Comparison of ENCODE assay signal across 19 cellular contexts in the genomic region with DNA sequence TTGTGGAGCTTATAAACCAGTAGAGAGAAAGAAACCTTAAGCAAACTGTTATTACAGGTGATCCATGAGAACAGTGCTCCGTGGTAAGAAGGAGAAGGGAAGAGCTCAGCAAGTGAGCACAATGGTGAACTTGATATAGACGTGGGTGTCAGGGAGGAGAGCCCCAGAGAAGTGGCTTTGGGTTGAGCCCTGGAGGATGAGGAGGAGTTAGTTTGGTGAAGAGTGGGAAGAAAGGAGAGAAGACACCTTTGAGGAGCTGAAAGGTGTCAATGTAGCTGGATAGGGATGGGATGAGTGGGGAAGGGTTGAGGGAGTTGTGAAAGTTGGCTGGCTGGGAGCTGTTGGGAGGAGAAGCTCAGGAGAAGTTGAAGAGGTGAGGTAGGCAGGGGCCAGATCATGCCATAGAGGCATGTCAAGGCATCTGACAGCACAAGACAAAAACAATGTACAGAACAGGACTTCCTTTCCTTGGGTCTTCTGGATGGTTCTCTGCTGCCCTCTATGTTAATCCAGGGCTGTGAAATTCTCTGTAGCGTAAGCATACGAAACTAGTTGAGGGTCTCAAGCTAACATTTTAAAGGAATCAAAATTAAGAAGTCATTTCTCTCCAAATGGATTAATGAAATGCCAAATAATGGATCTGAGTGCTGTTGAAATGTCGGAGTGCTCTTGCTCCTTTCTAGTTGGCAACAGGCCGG.
DNase-seq lines count a peak whose midpoint lies in the region; ATAC-seq and TF ChIP-seq lines count a peak whose summit lies in the region.
"Had no signal": no experiment of that assay in that cellular context is flagged by ENCODE, and none has a peak within 500 bp of the region (broad histone marks: within the 10 kb centered on the region; RNA-seq: fewer than 3 reads in every experiment).

No MANE protein-coding gene starts in this region.

- 60% methylated on average over 1 of the region's 6 CpGs; no CpG with 5 or more reads in 1 of the 2 experiments for WGBS in IMR-90 (ENCODE audit: extremely low coverage in 2 of 2, insufficient read length in 1 of 2), 2 experiments
- WGBS in hepatocyte (ENCODE audit: low lambda C conversion rate, missing lambda C conversion rate), result 70% methylated on average over 6 of the region's 6 CpGs

- H3K9me3 ChIP-seq in AG04450 (ENCODE audit: control insufficient read depth, insufficient read depth, low read length) (no peaks in the 10 kb centered on the region), IMR-90 (ENCODE audit: control insufficient read depth, insufficient read depth, low read length) (no peaks in the 10 kb centered on the region), hepatocyte (ENCODE audit: low read depth) (no peaks in the 10 kb centered on the region), gastrocnemius medialis (no peaks in the 10 kb centered on the region)
- H3K9me3 ChIP-seq in naive thymus-derived CD4-positive, alpha-beta T cell (ENCODE audit: control insufficient read depth in 2 of 3, low read length in 3 of 3), result no peaks in the 10 kb centered on the region
- H3K9me3 ChIP-seq: Caco-2, suprapubic skin had no signal

- peaks cover 0 to 3% (median 0%) of the 10 kb centered on the region in 7 donors for H3K4me1 Mint-ChIP-seq in naive thymus-derived CD4-positive, alpha-beta T cell

- H3K79me1 ChIP-seq in IMR-90 (ENCODE audit: low read depth in 1 of 2, low read length in 2 of 2), result no peaks in the 10 kb centered on the region

- H4K91ac ChIP-seq in IMR-90 (ENCODE audit: insufficient read depth, low read depth, low read length), result no peak overlapping the region

- H3K14ac ChIP-seq in IMR-90 (replicated peaks; ENCODE audit: low read depth, low read length), result no peak overlapping the region

- H2AFZ ChIP-seq in IMR-90 (replicated peaks; ENCODE audit: low read length, poor library complexity), result peak overlapping the region; percentile 8
- H2AFZ ChIP-seq in hepatocyte, result no peak overlapping the region
- H2AFZ ChIP-seq: parathyroid adenoma had no signal

- in situ Hi-C loops in IMR-90 (cut with MboI; ENCODE audit: low sequenced_read_pairs) (no loop called here), astrocyte of the spinal cord (cut with HindIII; ENCODE audit: low sequenced_read_pairs) (no loop called here), gastrocnemius medialis (cut with MboI; ENCODE audit: low sequenced_read_pairs in 4 of 4) (no loop called here)

- H2BK15ac ChIP-seq in IMR-90 (ENCODE audit: low read depth, low read length), result no peak overlapping the region

- DNase-seq in AG04450 (ENCODE audit: low read depth, low spot score) (no peak), IMR-90 (no peak), astrocyte of the spinal cord (ENCODE audit: low read depth, low spot score) (no peak), hepatocyte (ENCODE audit: low spot score) (no peak), gastrocnemius medialis (no peak)
- no peak for DNase-seq in naive thymus-derived CD4-positive, alpha-beta T cell
- no peak for DNase-seq in effector CD8-positive, alpha-beta T cell (lab: John Stamatoyannopoulos, UW)
- DNase-seq: NCI-H1092 treated with DMSO at 0.1 percent for 48 hours; NCI-H2171 treated with DMSO at 0.1 percent for 48 hours; NCI-H774; stimulated activated CD4-positive, alpha-beta T cell treated with anti-CD3 and anti-CD28 coated beads, Interleukin-4, amount 100 ng/mL, for 4 hours; stimulated activated CD8-positive, alpha-beta memory T cell treated with anti-CD3 and anti-CD28 coated beads, Interleukin-4, amount 100 ng/mL, for 48 hours had no signal

- no peaks in the 10 kb centered on the region for H3K36me3 Mint-ChIP-seq in naive thymus-derived CD4-positive, alpha-beta T cell
- H3K36me3 Mint-ChIP-seq: activated naive CD4-positive, alpha-beta T cell treated with anti-CD3 and anti-CD28 coated beads, Interleukin-2, amount 50 U/mL, for 72 hours; brain had no signal

- no peak overlapping the region for H3K23ac ChIP-seq in IMR-90 (ENCODE audit: low read depth, low read length)

- H4K8ac ChIP-seq in IMR-90 (ENCODE audit: low read depth in 2 of 2, low read length in 2 of 2), result no peak overlapping the region

- H3K27ac Mint-ChIP-seq in naive thymus-derived CD4-positive, alpha-beta T cell, result no peak overlapping the region
- H3K27ac Mint-ChIP-seq: activated naive CD4-positive, alpha-beta T cell treated with anti-CD3 and anti-CD28 coated beads, Interleukin-2, amount 50 U/mL, for 72 hours had no signal

- BruUV-seq in IMR-90 (replicated peaks; lab: Mats Ljungman, UMichigan), result no TSS peak

- no peaks in the 10 kb centered on the region for H4K20me1 ChIP-seq in IMR-90 (ENCODE audit: insufficient read depth, low read length)
- H4K20me1 ChIP-seq in hepatocyte (ENCODE audit: insufficient read depth, poor library complexity, severe bottlenecking), result no peaks in the 10 kb centered on the region

- H3K9ac ChIP-seq in IMR-90 (ENCODE audit: low read depth, low read length), result no peak overlapping the region
- H3K9ac ChIP-seq: parathyroid adenoma had no signal

- ATAC-seq in IMR-90 (ENCODE audit: low read depth) (no peak), gastrocnemius medialis (no peak), HG02970 (IDR thresholded peaks at IDR 0.05; ENCODE audit: low FRiP score, unreplicated experiment) (no peak)
- no peak for ATAC-seq in naive thymus-derived CD4-positive, alpha-beta T cell
- ATAC-seq: activated naive CD4-positive, alpha-beta T cell treated with anti-CD3 and anti-CD28 coated beads, Interleukin-2, amount 50 U/mL, for 72 hours had no signal

- no peak for TF ChIP-seq RAD21 in IMR-90 (IDR thresholded peaks at IDR 0.05; ENCODE audit: low read length)

- H3K4me1 ChIP-seq in IMR-90 (ENCODE audit: control insufficient read depth, insufficient read depth, low read length) (no peaks in the 10 kb centered on the region), hepatocyte (ENCODE audit: insufficient read depth) (no peaks in the 10 kb centered on the region), gastrocnemius medialis (no peaks in the 10 kb centered on the region)
- H3K4me1 ChIP-seq in naive thymus-derived CD4-positive, alpha-beta T cell (ENCODE audit: control insufficient read depth in 2 of 2, insufficient read depth in 2 of 2, low read length in 2 of 2), result no peaks in the 10 kb centered on the region
- H3K4me1 ChIP-seq: Caco-2, parathyroid adenoma, suprapubic skin had no signal

- H3K36me3 ChIP-seq in IMR-90 (ENCODE audit: control insufficient read depth, insufficient read depth, low read length), result no peaks in the 10 kb centered on the region
- H3K36me3 ChIP-seq in hepatocyte (replicated peaks; ENCODE audit: insufficient read depth, low read depth), result no peaks in the 10 kb centered on the region
- H3K36me3 ChIP-seq in gastrocnemius medialis, result no peaks in the 10 kb centered on the region
- H3K36me3 ChIP-seq in naive thymus-derived CD4-positive, alpha-beta T cell (ENCODE audit: control insufficient read depth in 2 of 3, insufficient read depth in 3 of 3, low read length in 3 of 3), result no peaks in the 10 kb centered on the region
- H3K36me3 ChIP-seq: suprapubic skin had no signal

- H2BK20ac ChIP-seq in IMR-90 (ENCODE audit: low read depth, low read length), result no peak overlapping the region

- H3K4me3 Mint-ChIP-seq in naive thymus-derived CD4-positive, alpha-beta T cell, result no peak overlapping the region
- H3K4me3 Mint-ChIP-seq: brain had no signal

- H3K9me3 Mint-ChIP-seq in naive thymus-derived CD4-positive, alpha-beta T cell, result peaks cover 0 to 1% (median 0%) of the 10 kb centered on the region in 11 donors
- H3K9me3 Mint-ChIP-seq: activated naive CD4-positive, alpha-beta T cell treated with anti-CD3 and anti-CD28 coated beads, Interleukin-2, amount 50 U/mL, for 72 hours had no signal

- H2BK120ac ChIP-seq in IMR-90 (ENCODE audit: low read depth, low read length), result no peak overlapping the region

- H3K9me1 ChIP-seq in IMR-90 (ENCODE audit: insufficient read depth, low read length), result no peaks in the 10 kb centered on the region

- H3K18ac ChIP-seq in IMR-90 (ENCODE audit: low read depth, low read length), result no peak overlapping the region

- CTCF ChIA-PET in AG04450 (lab: Charles Lee) (interaction anchor here (0.8 to 1.6 kb wide), 4 partner anchors 14 to 350 kb away, joined by 3 to 4 read pairs (median 4); no protein-coding TSS in a partner anchor), IMR-90 (lab: Yijun Ruan, JAX) (interaction anchor here (0.6 to 1.4 kb wide), 2 partner anchors 8 to 12 kb away, joined by 3 to 5 read pairs; no protein-coding TSS in a partner anchor)
- CTCF ChIA-PET in naive thymus-derived CD4-positive, alpha-beta T cell (lab: Charles Lee), result interaction anchor here (0.5 kb wide), 1 partner anchor 10 kb away, joined by 5 read pairs; no protein-coding TSS in a partner anchor

- H3K4me2 ChIP-seq in IMR-90 (ENCODE audit: low read depth, low read length) (no peak overlapping the region), hepatocyte (no peak overlapping the region)
- H3K4me2 ChIP-seq: smooth muscle cell had no signal

- H3K56ac ChIP-seq in IMR-90 (ENCODE audit: extremely low read depth, insufficient read depth, low read length), result no peak overlapping the region

- no peaks in the 10 kb centered on the region for H3K9me2 ChIP-seq in hepatocyte (replicated peaks; ENCODE audit: insufficient read depth)

- H3K4me3 ChIP-seq in AG04450 (ENCODE audit: low read depth, low read length), result no peak overlapping the region
- no peak overlapping the region for H3K4me3 ChIP-seq in IMR-90 (ENCODE audit: insufficient read depth, low read depth, low read length)
- H3K4me3 ChIP-seq in astrocyte of the spinal cord (ENCODE audit: low read depth, low read length), result no peak overlapping the region
- H3K4me3 ChIP-seq in hepatocyte, result no peak overlapping the region
- H3K4me3 ChIP-seq in gastrocnemius medialis, result no peak overlapping the region
- H3K4me3 ChIP-seq in naive thymus-derived CD4-positive, alpha-beta T cell (ENCODE audit: low read length), result no peak overlapping the region
- H3K4me3 ChIP-seq: smooth muscle cell, suprapubic skin had no signal

- no peak overlapping the region for H3K4ac ChIP-seq in IMR-90 (ENCODE audit: low read depth, low read length)

- H2AK9ac ChIP-seq in IMR-90 (replicated peaks; ENCODE audit: low read depth, low read length, poor library complexity), result no peak overlapping the region

- no peak overlapping the region for H2AK5ac ChIP-seq in IMR-90 (ENCODE audit: low read depth, low read length)

- H4K5ac ChIP-seq in IMR-90 (ENCODE audit: low read depth, low read length), result no peak overlapping the region

- intact Hi-C loops in IMR-90 (cut with micrococcal nuclease), result loop anchor here (10.0 kb wide), 1 partner anchor 355 kb away; no protein-coding TSS in a partner anchor
- intact Hi-C loops in gastrocnemius medialis (cut with DNase I; ENCODE audit: low total_unique reads), result loop anchor here (10.0 kb wide), 1 partner anchor 205 kb away; no protein-coding TSS in a partner anchor
- intact Hi-C loops in naive thymus-derived CD4-positive, alpha-beta T cell (cut with micrococcal nuclease), result no loop called here

- H3K27me3 Mint-ChIP-seq in naive thymus-derived CD4-positive, alpha-beta T cell, result peaks cover 16 to 35% (median 33%) of the 10 kb centered on the region in 5 donors

- H3K79me2 ChIP-seq in hepatocyte, result no peaks in the 10 kb centered on the region
- H3K79me2 ChIP-seq: parathyroid adenoma had no signal

- H3K27ac ChIP-seq in AG04450 (ENCODE audit: low read depth, low read length) (no peak overlapping the region), IMR-90 (ENCODE audit: insufficient read depth, low read length) (no peak overlapping the region), hepatocyte (no peak overlapping the region), gastrocnemius medialis (no peak overlapping the region)
- no peak overlapping the region for H3K27ac ChIP-seq in naive thymus-derived CD4-positive, alpha-beta T cell (ENCODE audit: low read depth, low read length)
- H3K27ac ChIP-seq: parathyroid adenoma, suprapubic skin had no signal

- H2BK5ac ChIP-seq in IMR-90 (ENCODE audit: low read depth, low read length, poor library complexity, severe bottlenecking), result no peak overlapping the region

- TF ChIP-seq CTCF in AG04450 (IDR thresholded peaks at IDR 0.05; ENCODE audit: low read depth, low read length) (0 out of 2 replicates have a peak, but pooled peaks have one; percentile 8), IMR-90 (conservative IDR thresholded peaks at IDR 0.05; ENCODE audit: low read depth, low read length) (no peak), astrocyte of the spinal cord (IDR thresholded peaks at IDR 0.05; ENCODE audit: low read depth, low read length) (peak; percentile 13), hepatocyte (IDR thresholded peaks at IDR 0.05; ENCODE audit: poor library complexity) (peak; percentile 19), gastrocnemius medialis (IDR thresholded peaks at IDR 0.05 in 4 of 5, conservative IDR thresholded peaks at IDR 0.05 in 1 of 5) (no peak)

- peaks cover 4% of the 10 kb centered on the region for H3K27me3 ChIP-seq in AG04450 (ENCODE audit: control insufficient read depth, insufficient read depth, low read length)
- no peaks in the 10 kb centered on the region; the same call in 1 of the 2 replicates for H3K27me3 ChIP-seq in IMR-90 (ENCODE audit: control insufficient read depth, insufficient read depth, low read length)
- no peaks in the 10 kb centered on the region for H3K27me3 ChIP-seq in hepatocyte
- H3K27me3 ChIP-seq in gastrocnemius medialis, result no peaks in the 10 kb centered on the region
- H3K27me3 ChIP-seq in naive thymus-derived CD4-positive, alpha-beta T cell (ENCODE audit: control insufficient read depth in 2 of 2, insufficient read depth in 2 of 2, low read length in 2 of 2), result no peaks in the 10 kb centered on the region
- H3K27me3 ChIP-seq: suprapubic skin had no signal

- dilution Hi-C loops in IMR-90 (cut with HindIII; ENCODE audit: low sequenced_read_pairs, unreplicated experiment), result no loop called here

- no peak for TF ChIP-seq POLR2A in IMR-90 (IDR thresholded peaks at IDR 0.05; ENCODE audit: low read depth, low read length)
- no peak for TF ChIP-seq POLR2A in gastrocnemius medialis (IDR thresholded peaks at IDR 0.05)

- POLR2A ChIA-PET in AG04450 (lab: Yijun Ruan, JAX) (no interaction called here), IMR-90 (lab: Charles Lee; ENCODE audit: unreplicated experiment) (no interaction called here)
- POLR2A ChIA-PET in naive thymus-derived CD4-positive, alpha-beta T cell (lab: Charles Lee), result no interaction called here

Comparison
In these comparisons a context has a peak if more than half of its experiments do, and no peak if none do; other contexts are left out.
1. CTCF ChIP-seq: peak in AG04450 (single experiment), astrocyte of the spinal cord (single experiment) and hepatocyte (single experiment); none in IMR-90 (single experiment) and gastrocnemius medialis (0 of 5).
2. intact Hi-C loops: an anchor here in IMR-90 (10.0 kb wide) and gastrocnemius medialis (10.0 kb wide); none called in naive thymus-derived CD4-positive, alpha-beta T cell.